ENCODE assay signal across 24 cellular contexts in the genomic region with DNA sequence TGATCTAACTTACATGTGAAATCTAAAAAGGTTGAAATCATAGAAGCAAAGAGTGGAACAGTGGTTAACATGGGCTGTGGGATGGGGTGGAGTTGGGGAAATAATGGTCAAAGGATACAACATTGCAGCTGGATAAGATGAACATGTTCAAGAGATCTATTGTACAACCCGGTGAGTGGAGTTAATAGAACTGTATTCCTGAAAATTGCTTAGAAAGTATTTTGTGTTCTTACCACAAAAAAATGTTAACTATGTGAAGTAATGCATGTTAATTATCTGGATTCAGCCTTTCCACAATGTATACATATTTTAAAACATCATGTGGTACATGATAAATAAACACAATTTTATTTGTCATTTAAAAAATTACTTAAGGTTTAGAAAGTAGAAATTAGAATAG.
"Had no signal": no experiment of that assay in that cellular context is flagged by ENCODE, and none has a peak within 500 bp of the region (broad histone marks: within the 10 kb centered on the region; RNA-seq: fewer than 3 reads in every experiment).

No MANE protein-coding gene starts in this region.

- H3K27ac ChIP-seq: coronary artery, esophagus squamous epithelium, gastrocnemius medialis, left lung, neural progenitor cell, parathyroid adenoma, right lobe of liver, thoracic aorta, tibial nerve, upper lobe of left lung had no signal

- H3K4me3 ChIP-seq: coronary artery, esophagus squamous epithelium, gastrocnemius medialis, left lung, neural progenitor cell, right lobe of liver, thoracic aorta, tibial nerve, upper lobe of left lung had no signal

- H3K36me3 ChIP-seq: esophagus squamous epithelium, gastrocnemius medialis, left lung, neural progenitor cell, right lobe of liver, thoracic aorta, tibial nerve, upper lobe of left lung had no signal

- H3K9me3 ChIP-seq: gastrocnemius medialis, right lobe of liver, thoracic aorta had no signal

- H3K4me1 ChIP-seq: esophagus squamous epithelium, gastrocnemius medialis, left lung, neural progenitor cell, parathyroid adenoma, tibial nerve, upper lobe of left lung had no signal

- DNase-seq: effector memory CD8-positive, alpha-beta T cell; erythroblast; esophagus squamous epithelium; foreskin fibroblast; gastrocnemius medialis; head of caudate nucleus; left cardiac atrium; left lung; mesenchymal stem cell; midbrain; naive thymus-derived CD4-positive, alpha-beta T cell; right lobe of liver; small intestine; stimulated activated CD4-positive, alpha-beta T cell treated with anti-CD3 and anti-CD28 coated beads, Interleukin-15, amount 100 ng/mL, for 24 hours; stimulated activated CD4-positive, alpha-beta T cell treated with anti-CD3 and anti-CD28 coated beads, Interleukin-2, amount 100 ng/mL, for 48 hours; stimulated activated naive B cell treated with anti-CD40 and anti-IgM and Interleukin-4, amounts not matched to agents 10 μg/mL and 1 μg/mL and 100 μg/mL, for 72 hours; upper lobe of left lung had no signal

- H3K9ac ChIP-seq: neural progenitor cell, parathyroid adenoma had no signal

- FAIRE-seq: endometrium, small intestine, urothelium cell line had no signal

- H3K27me3 ChIP-seq: esophagus squamous epithelium, gastrocnemius medialis, left lung, neural progenitor cell, right lobe of liver, tibial nerve, upper lobe of left lung had no signal
